8 cellular contexts compared by ENCODE assay signal in the genomic region with DNA sequence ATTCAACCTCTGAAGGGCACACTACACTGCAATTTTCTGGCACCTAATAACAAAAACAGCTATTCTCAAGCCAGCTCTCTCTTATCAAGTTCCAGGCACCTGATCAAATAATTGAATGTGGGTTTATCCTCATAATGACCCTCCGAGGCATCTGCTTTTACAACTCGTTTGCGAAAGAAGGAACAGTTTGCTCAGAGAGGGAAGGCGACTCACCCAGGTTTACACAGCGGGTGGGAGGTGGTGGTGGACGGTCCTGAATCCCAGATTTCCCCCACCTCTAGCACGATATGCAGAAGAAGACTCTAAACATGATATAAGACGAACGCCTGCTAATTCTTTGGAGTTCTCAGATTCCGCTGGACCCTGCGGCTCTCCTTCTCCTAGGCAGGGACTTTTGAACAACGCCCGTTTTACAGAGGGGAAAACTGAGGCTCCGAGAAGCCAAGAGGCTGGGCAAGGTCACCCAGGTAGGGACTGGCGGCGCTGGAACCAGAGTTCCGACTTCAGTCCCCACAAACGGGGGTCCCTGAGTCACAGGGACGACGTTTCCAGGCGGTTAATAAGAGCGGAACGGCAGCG. TPM values are rescaled to one million over a fixed set of nuclear protein-coding genes. Genes with fewer than 3 reads are reported as not detected.
DNase-seq lines count a peak whose midpoint lies in the region; ATAC-seq and TF ChIP-seq lines count a peak whose summit lies in the region.

No MANE protein-coding gene starts in this region.

- H3K36me3 Mint-ChIP-seq in natural killer cell treated with Interleukin-12 subunit alpha and Interleukin-12 subunit beta and Interleukin-15 and Interleukin-18, amount 100 ng/mL, for 72 hours = no peaks in the 10 kb centered on the region

- H3K36me3 ChIP-seq in MM.1S (replicated peaks; ENCODE audit: insufficient read depth, low read length) = no peaks in the 10 kb centered on the region

- peak; percentile 28 for DNase-seq in MM.1S
- DNase-seq in choroid plexus epithelial cell (ENCODE audit: low read depth) = peak; percentile 13
- no peak for DNase-seq in natural killer cell treated with Interleukin-12 subunit alpha and Interleukin-12 subunit beta and Interleukin-15 and Interleukin-18, amount 100 ng/mL, for 72 hours (ENCODE audit: low spot score)
- no peak for DNase-seq in stimulated activated naive CD4-positive, alpha-beta T cell (lab: John Stamatoyannopoulos, UW)

- H3K4me1 Mint-ChIP-seq in natural killer cell treated with Interleukin-12 subunit alpha and Interleukin-12 subunit beta and Interleukin-15 and Interleukin-18, amount 100 ng/mL, for 72 hours (ENCODE audit: low read depth in 2 of 2) = peaks cover 33 to 34% of the 10 kb centered on the region in 2 donors

- H4K20me1 ChIP-seq in MM.1S (ENCODE audit: insufficient read depth, low read length) = peaks cover 10% of the 10 kb centered on the region; the same call in 1 of the 2 replicates

- peak overlapping the region; percentile 93 to 95 for H3K27ac Mint-ChIP-seq in natural killer cell treated with Interleukin-12 subunit alpha and Interleukin-12 subunit beta and Interleukin-15 and Interleukin-18, amount 100 ng/mL, for 72 hours

- no peaks in the 10 kb centered on the region for H3K9me3 ChIP-seq in MM.1S (replicated peaks; ENCODE audit: insufficient read depth, low read length)

- H3K79me2 ChIP-seq in MM.1S (ENCODE audit: low read length) = peaks cover 77% of the 10 kb centered on the region

- no peak for ATAC-seq in natural killer cell treated with Interleukin-12 subunit alpha and Interleukin-12 subunit beta and Interleukin-15 and Interleukin-18, amount 100 ng/mL, for 72 hours
- ATAC-seq in GM21447 (IDR thresholded peaks at IDR 0.05; ENCODE audit: unreplicated experiment) = no peak
- ATAC-seq in HG02642 (IDR thresholded peaks at IDR 0.05; ENCODE audit: poor library complexity, unreplicated experiment) = no peak
- ATAC-seq in GM18868 (IDR thresholded peaks at IDR 0.05; ENCODE audit: unreplicated experiment) = no peak

- no peaks in the 10 kb centered on the region for H3K27me3 Mint-ChIP-seq in natural killer cell treated with Interleukin-12 subunit alpha and Interleukin-12 subunit beta and Interleukin-15 and Interleukin-18, amount 100 ng/mL, for 72 hours

- H3K4me3 ChIP-seq in MM.1S (ENCODE audit: low read length) (peak overlapping the region; percentile 81), choroid plexus epithelial cell (ENCODE audit: low read depth, low read length) (peak overlapping the region; percentile 100)

- H3K4me1 ChIP-seq in MM.1S (ENCODE audit: low read length) = peaks cover 24% of the 10 kb centered on the region

- H3K27ac ChIP-seq in C4-2B (peak overlapping the region; percentile 97), MM.1S (ENCODE audit: low read length) (peak overlapping the region; percentile 50; the same call in 1 of the 2 replicates)

- H3F3A ChIP-seq in MM.1S (ENCODE audit: insufficient read depth, low read length) = peaks cover 15% of the 10 kb centered on the region

- peak overlapping the region; percentile 81 for H3K4me2 ChIP-seq in MM.1S (ENCODE audit: low read depth, low read length)

- peak overlapping the region; percentile 94 for H3K4me3 Mint-ChIP-seq in natural killer cell treated with Interleukin-12 subunit alpha and Interleukin-12 subunit beta and Interleukin-15 and Interleukin-18, amount 100 ng/mL, for 72 hours

- H2AFZ ChIP-seq in MM.1S (ENCODE audit: low read length) = peak overlapping the region; percentile 57

- H3K9ac ChIP-seq in MM.1S (ENCODE audit: low read length) = peak overlapping the region; percentile 91

- H3K9me2 ChIP-seq in MM.1S (replicated peaks; ENCODE audit: insufficient read depth, low read length) = no peaks in the 10 kb centered on the region

- no peaks in the 10 kb centered on the region for H3K27me3 ChIP-seq in MM.1S (replicated peaks; ENCODE audit: insufficient read depth, low read length)

- H3K9me3 Mint-ChIP-seq in natural killer cell treated with Interleukin-12 subunit alpha and Interleukin-12 subunit beta and Interleukin-15 and Interleukin-18, amount 100 ng/mL, for 72 hours = no peaks in the 10 kb centered on the region

- TF ChIP-seq CTCF in C4-2B (conservative IDR thresholded peaks at IDR 0.05) (no peak), MM.1S (IDR thresholded peaks at IDR 0.05; ENCODE audit: low read length) (no peak), choroid plexus epithelial cell (conservative IDR thresholded peaks at IDR 0.05; ENCODE audit: low read depth, low read length) (no peak)

RNA-seq across cellular contexts. Expression of gene SGTA, which starts 0.6 kb away (rescaled TPM):
- total RNA-seq in natural killer cell treated with Interleukin-12 subunit alpha and Interleukin-12 subunit beta and Interleukin-15 and Interleukin-18, amount 100 ng/mL, for 72 hours = 100 to 1,000 TPM in 1 of 2 donors, 10 to 100 TPM in 1; 61.1 to 107 TPM

RNA-seq across cellular contexts. Expression of gene THOP1, which starts 2.9 kb away (rescaled TPM):
- 100 to 1,000 TPM; 105 to 224 TPM for total RNA-seq in natural killer cell treated with Interleukin-12 subunit alpha and Interleukin-12 subunit beta and Interleukin-15 and Interleukin-18, amount 100 ng/mL, for 72 hours

RNA-seq across cellular contexts. Expression of gene ZNF554, which starts 37.2 kb away (rescaled TPM):
- total RNA-seq in natural killer cell treated with Interleukin-12 subunit alpha and Interleukin-12 subunit beta and Interleukin-15 and Interleukin-18, amount 100 ng/mL, for 72 hours = 1 to 10 TPM in 1 of 2 donors, under 1 TPM in 1; 0.89 to 2.9 TPM

RNA-seq across cellular contexts. Expression of gene SLC39A3, which starts 42.6 kb away (rescaled TPM):
- total RNA-seq in natural killer cell treated with Interleukin-12 subunit alpha and Interleukin-12 subunit beta and Interleukin-15 and Interleukin-18, amount 100 ng/mL, for 72 hours = 10 to 100 TPM; 30.5 to 91.6 TPM

RNA-seq across cellular contexts. Expression of gene ZNF555, which starts 58.8 kb away (rescaled TPM):
- 1 to 10 TPM; 2.6 to 3.0 TPM for total RNA-seq in natural killer cell treated with Interleukin-12 subunit alpha and Interleukin-12 subunit beta and Interleukin-15 and Interleukin-18, amount 100 ng/mL, for 72 hours

Comparison
In these comparisons a context has a peak if more than half of its experiments do, and no peak if none do; other contexts are left out.
1. DNase-seq: peak in MM.1S (single experiment) and choroid plexus epithelial cell (single experiment); none in natural killer cell treated with Interleukin-12 subunit alpha and Interleukin-12 subunit beta and Interleukin-15 and Interleukin-18, amount 100 ng/mL, for 72 hours (single experiment) and stimulated activated naive CD4-positive, alpha-beta T cell (0 of 6).